9 cellular contexts compared by ENCODE assay signal in genomic region chr11:1105183-1105565, GRCh38. TPM values are rescaled to one million over a fixed set of nuclear protein-coding genes. Genes with fewer than 3 reads are reported as not detected.
"Had no signal": no experiment of that assay in that cellular context is flagged by ENCODE, and none has a peak within 500 bp of the region (broad histone marks: within the 10 kb centered on the region; RNA-seq: fewer than 3 reads in every experiment).

No MANE protein-coding gene starts in this region.

- H3K9me3 ChIP-seq: HAP-1 had no signal

- H3K27ac Mint-ChIP-seq: HFFc6 had no signal

- H3K27ac ChIP-seq: GM23248 had no signal

- ATAC-seq: HCT116 had no signal

- H3K9ac ChIP-seq: GM23248 had no signal

- H2AFZ ChIP-seq: GM23248 had no signal

- H3K4me3 ChIP-seq: GM23248, HAP-1, K562 had no signal

- H3K36me3 ChIP-seq: HAP-1 had no signal

- H3K4me1 ChIP-seq: HAP-1 had no signal

- DNase-seq: GM23248, GOT3, H7, HFFc6, IMR-90 had no signal

- H3K4me3 Mint-ChIP-seq: HFFc6 had no signal

RNA-seq across cellular contexts. Expression of gene MUC2, which starts 30.5 kb away (rescaled TPM):
- total RNA-seq: GM23248, H4, H7, IMR-90 had no signal
- polyA plus RNA-seq: GM23248, IMR-90 had no signal

RNA-seq across cellular contexts. Expression of gene MUC5AC, which starts 52.6 kb away (rescaled TPM):
- total RNA-seq: GM23248, H4, H7, HFFc6, IMR-90, K562 had no signal
- polyA plus RNA-seq: GM23248, K562 had no signal
